7 cellular contexts compared by ENCODE assay signal in genomic region chr3:37779289-37780152, GRCh38.
DNase-seq lines count a peak whose midpoint lies in the region; ATAC-seq, FAIRE-seq and TF ChIP-seq lines count a peak whose summit lies in the region.

No MANE protein-coding gene starts in this region.

- WGBS in ovary, 3 donors, result 45 to 53% (median 46%) methylated on average over 10 of the region's 10 CpGs

- FAIRE-seq in TTC549 (lab: Jason Lieb, UNC), result peak; percentile 84

- no peak for TF ChIP-seq POLR2A in ovary (IDR thresholded peaks at IDR 0.05)

- H3K9me3 ChIP-seq in HAP-1, result no peaks in the 10 kb centered on the region
- no peaks in the 10 kb centered on the region for H3K9me3 ChIP-seq in ovary

- ATAC-seq in HG03045 (IDR thresholded peaks at IDR 0.05; ENCODE audit: unreplicated experiment), result no peak

- intact Hi-C loops in ovary (cut with DNase I), result loop anchor here in 1 of 4 donors (5.0 to 10.0 kb wide), 2 partner anchors 38 to 245 kb away; no protein-coding TSS in a partner anchor

- no peak overlapping the region for H3K27ac ChIP-seq in ovary

- H3K36me3 ChIP-seq in HAP-1 (replicated peaks), result no peaks in the 10 kb centered on the region
- no peaks in the 10 kb centered on the region for H3K36me3 ChIP-seq in ovary

- in situ Hi-C loops in HAP-1 (cut with MboI; ENCODE audit: low sequenced_read_pairs), result no loop called here

- no peak for TF ChIP-seq EP300 in ovary (IDR thresholded peaks at IDR 0.05)

- DNase-seq in ELR (ENCODE audit: low read depth) (peak; percentile 79), HAP-1 (ENCODE audit: low spot score in 2 of 2) (peak; percentile 50 to 82), NCI-H2029 (lab: John Stamatoyannopoulos, UW) (peak; percentile 77), foreskin melanocyte (peak; percentile 54), ovary (peak in 1 of 5 donors; percentile 56)

- H3K27me3 ChIP-seq in HAP-1 (ENCODE audit: low read depth), result no peaks in the 10 kb centered on the region
- no peaks in the 10 kb centered on the region for H3K27me3 ChIP-seq in ovary

- H3K4me1 ChIP-seq in HAP-1, result no peaks in the 10 kb centered on the region; the same call in 1 of the 2 replicates
- no peaks in the 10 kb centered on the region for H3K4me1 ChIP-seq in ovary (ENCODE audit: insufficient read depth)

- TF ChIP-seq CTCF in ovary (IDR thresholded peaks at IDR 0.05), result peak; percentile 66 to 76 (median 67)

- H3K4me3 ChIP-seq in HAP-1 (no peak overlapping the region), ovary (no peak overlapping the region)
